In genomic region chr1:150262388-150263320, GRCh38 we compare ENCODE assay signal across 20 cellular contexts. TPM values are rescaled to one million over a fixed set of nuclear protein-coding genes. Genes with fewer than 3 reads are reported as not detected.
DNase-seq lines count a peak whose midpoint lies in the region; ATAC-seq, FAIRE-seq and TF ChIP-seq lines count a peak whose summit lies in the region.
"Had no signal": no experiment of that assay in that cellular context is flagged by ENCODE, and none has a peak within 500 bp of the region (broad histone marks: within the 10 kb centered on the region; RNA-seq: fewer than 3 reads in every experiment).

No MANE protein-coding gene starts in this region.

- TF ChIP-seq EP300 in GM12878 (IDR thresholded peaks at IDR 0.05; ENCODE audit: borderline replicate concordance in 1 of 2, control insufficient read depth in 1 of 2, low read depth in 2 of 2, low read length in 2 of 2), result no peak

- peaks cover 2 to 14% (median 7%) of the 10 kb centered on the region in 5 donors for H3K27me3 Mint-ChIP-seq in naive thymus-derived CD8-positive, alpha-beta T cell
- peaks cover 27% of the 10 kb centered on the region for H3K27me3 Mint-ChIP-seq in activated CD4-positive, alpha-beta T cell treated with anti-CD3 and anti-CD28 coated beads, Interleukin-2, amount 10 ng/mL, durations not matched to agents 7 days and 5 days

- TF ChIP-seq POLR2A in GM12891 (IDR thresholded peaks at IDR 0.05; ENCODE audit: low read depth, low read length), result no peak
- no peak for TF ChIP-seq POLR2A in GM12878 (IDR thresholded peaks at IDR 0.05; ENCODE audit: low read depth, low read length)

- no peaks in the 10 kb centered on the region; the same call in 1 of the 2 replicates for H3K4me1 ChIP-seq in GM12878 (ENCODE audit: control insufficient read depth, insufficient read depth, low read length)

- in situ Hi-C loops in GM12878 (cut with MboI), result no loop called here

- SMC1A ChIA-PET in GM12878 (lab: Charles Lee; ENCODE audit: uncharacterized antibody, unreplicated experiment), result interaction anchor here (0.7 to 1.5 kb wide), 3 partner anchors 10 to 16 kb away, joined by 3 to 6 read pairs (median 4); partner anchors contain the start of gene C1orf54

- peaks cover 5 to 18% (median 15%) of the 10 kb centered on the region in 4 donors for H3K4me1 Mint-ChIP-seq in naive thymus-derived CD8-positive, alpha-beta T cell
- peaks cover 20% of the 10 kb centered on the region for H3K4me1 Mint-ChIP-seq in activated CD4-positive, alpha-beta T cell treated with anti-CD3 and anti-CD28 coated beads, Interleukin-2, amount 10 ng/mL, durations not matched to agents 7 days and 5 days

- no peak overlapping the region for H3K4me3 Mint-ChIP-seq in naive thymus-derived CD8-positive, alpha-beta T cell
- no peak overlapping the region for H3K4me3 Mint-ChIP-seq in activated CD4-positive, alpha-beta T cell treated with anti-CD3 and anti-CD28 coated beads, Interleukin-2, amount 10 ng/mL, durations not matched to agents 7 days and 5 days
- H3K4me3 Mint-ChIP-seq: activated CD8-positive, alpha-beta memory T cell treated with anti-CD3 and anti-CD28 coated beads, Interleukin-2, amount 10 ng/mL, durations not matched to agents 7 days and 5 days; HFFc6 had no signal

- no peak for DNase-seq in GM12891 (ENCODE audit: insufficient read length, low spot score)
- peak; percentile 40 to 61 for DNase-seq in Kasumi-1 (lab: John Stamatoyannopoulos, UW)
- no peak for DNase-seq in GM12878 (ENCODE audit: low read depth, low spot score)
- no peak for DNase-seq in naive thymus-derived CD8-positive, alpha-beta T cell
- no peak for DNase-seq in superior temporal gyrus (ENCODE audit: extremely low spot score)
- no peak for DNase-seq in AG20443 (ENCODE audit: low spot score)
- no peak for DNase-seq in activated CD4-positive, alpha-beta T cell treated with anti-CD3 and anti-CD28 coated beads, Interleukin-2, amount 10 ng/mL, durations not matched to agents 7 days and 5 days
- DNase-seq: activated CD8-positive, alpha-beta memory T cell treated with anti-CD3 and anti-CD28 coated beads, Interleukin-2, amount 10 ng/mL, durations not matched to agents 7 days and 5 days; activated naive CD4-positive, alpha-beta T cell treated with anti-CD3 and anti-CD28 coated beads, Interleukin-2, amount 50 U/mL, for 16 hours; central memory CD4-positive, alpha-beta T cell; DMS79 treated with DMSO at 0.1 percent for 48 hours; glutamatergic neuron; HFFc6; midbrain; stimulated activated CD4-positive, alpha-beta T cell treated with anti-CD3 and anti-CD28 coated beads, Interleukin-15, amount 100 ng/mL, for 24 hours had no signal

- POLR2A ChIA-PET in GM12878 (lab: Charles Lee), result interaction anchor here (0.6 to 1.6 kb wide), 2 partner anchors 9 to 42 kb away, joined by 3 to 4 read pairs; no protein-coding TSS in a partner anchor
- POLR2A ChIA-PET in naive thymus-derived CD8-positive, alpha-beta T cell (lab: Charles Lee), result interaction anchor here (0.5 to 0.9 kb wide), 2 partner anchors 10 to 57 kb away, joined by 3 to 4 read pairs; partner anchors contain the start of gene C1orf54
- POLR2A ChIA-PET in activated CD4-positive, alpha-beta T cell treated with anti-CD3 and anti-CD28 coated beads, Interleukin-2, amount 10 ng/mL, durations not matched to agents 7 days and 5 days (lab: Charles Lee), result no interaction called here

- H3K36me3 Mint-ChIP-seq in naive thymus-derived CD8-positive, alpha-beta T cell, result peaks cover 0 to 32% (median 2%) of the 10 kb centered on the region in 3 donors
- H3K36me3 Mint-ChIP-seq in activated CD4-positive, alpha-beta T cell treated with anti-CD3 and anti-CD28 coated beads, Interleukin-2, amount 10 ng/mL, durations not matched to agents 7 days and 5 days (ENCODE audit: low read depth), result peaks cover 31% of the 10 kb centered on the region

- BruUV-seq in GM12878 (replicated peaks; lab: Mats Ljungman, UMichigan), result no TSS peak

- no peaks in the 10 kb centered on the region for H4K20me1 ChIP-seq in GM12878 (ENCODE audit: control insufficient read depth, insufficient read depth)

- WGBS in GM12878 (ENCODE audit: insufficient coverage, insufficient replicate concordance, low lambda C conversion rate, missing lambda C conversion rate), result 82% methylated on average over 6 of the region's 6 CpGs

- H3K27me3 ChIP-seq in GM12878 (replicated peaks in 1 of 2; ENCODE audit: control insufficient read depth in 2 of 2, insufficient read depth in 2 of 2, low read length in 1 of 2), result no peaks in the 10 kb centered on the region; a peak in 1 of 4 replicates

- no peaks in the 10 kb centered on the region for H3K9me3 ChIP-seq in GM12878 (replicated peaks; ENCODE audit: control insufficient read depth, insufficient read depth, low read length)
- H3K9me3 ChIP-seq: BLaER1 had no signal

- FAIRE-seq in GM12891 (lab: Jason Lieb, UNC) (no peak), GM12878 (lab: Jason Lieb, UNC) (no peak)
- FAIRE-seq: islet of Langerhans had no signal

- H2AFZ ChIP-seq in GM12878 (ENCODE audit: control insufficient read depth, low read depth, low read length), result no peak overlapping the region

- intact Hi-C loops in GM12878 (cut with micrococcal nuclease; ENCODE audit: unreplicated experiment), result no loop called here

- no peak for TF ChIP-seq CTCF in GM12878 (IDR thresholded peaks at IDR 0.05 in 2 of 3, conservative IDR thresholded peaks at IDR 0.05 in 1 of 3; ENCODE audit: control insufficient read depth in 2 of 3, extremely low read depth in 1 of 3, insufficient read depth in 1 of 3, low read depth in 3 of 3, low read length in 3 of 3)

- H3K9ac ChIP-seq in GM12878 (ENCODE audit: control insufficient read depth, insufficient read depth, low read length), result no peak overlapping the region
- H3K9ac ChIP-seq: BLaER1 had no signal

- no peak overlapping the region for H3K4me2 ChIP-seq in GM12878 (ENCODE audit: control insufficient read depth, insufficient read depth)
- H3K4me2 ChIP-seq: BLaER1 had no signal

- H3K27ac Mint-ChIP-seq in naive thymus-derived CD8-positive, alpha-beta T cell, result peak overlapping the region in 9 of 10 donors; percentile 26 to 84 (median 66)
- no peak overlapping the region for H3K27ac Mint-ChIP-seq in activated CD4-positive, alpha-beta T cell treated with anti-CD3 and anti-CD28 coated beads, Interleukin-2, amount 10 ng/mL, durations not matched to agents 7 days and 5 days
- H3K27ac Mint-ChIP-seq: activated CD8-positive, alpha-beta memory T cell treated with anti-CD3 and anti-CD28 coated beads, Interleukin-2, amount 10 ng/mL, durations not matched to agents 7 days and 5 days; HFFc6 had no signal

- ATAC-seq in GM12878 (peak; percentile 51), HG03460 (IDR thresholded peaks at IDR 0.05; ENCODE audit: unreplicated experiment) (no peak)
- ATAC-seq in naive thymus-derived CD8-positive, alpha-beta T cell, result peak in 1 of 2 donors; percentile 35
- ATAC-seq: activated CD8-positive, alpha-beta memory T cell treated with anti-CD3 and anti-CD28 coated beads, Interleukin-2, amount 10 ng/mL, durations not matched to agents 7 days and 5 days had no signal

- H3K36me3 ChIP-seq in GM12878 (ENCODE audit: control insufficient read depth in 2 of 2, insufficient read depth in 2 of 2, low read length in 1 of 2), result peaks cover 4 to 19% of the 10 kb centered on the region in 2 experiments

- CTCF ChIA-PET in GM12878 (lab: Yijun Ruan, JAX), result interaction anchor here (0.5 to 5.8 kb wide), 4 partner anchors 11 to 128 kb away, joined by 3 to 27 read pairs (median 4); partner anchors contain the start of gene CIART
- CTCF ChIA-PET in activated CD4-positive, alpha-beta T cell treated with anti-CD3 and anti-CD28 coated beads, Interleukin-2, amount 10 ng/mL, durations not matched to agents 7 days and 5 days (lab: Charles Lee), result interaction anchor here (0.9 to 1.6 kb wide), 2 partner anchors 10 to 17 kb away, joined by 3 to 8 read pairs; partner anchors contain the start of gene C1orf54

- RAD21 ChIA-PET in GM12878 (lab: Charles Lee; ENCODE audit: unreplicated experiment), result interaction anchor here (0.9 to 1.2 kb wide), 3 partner anchors 10 to 19 kb away, joined by 3 read pairs; partner anchors contain the start of gene C1orf54

- H3K79me2 ChIP-seq in GM12878 (ENCODE audit: control insufficient read depth, insufficient read depth, low read length), result peaks cover 13% of the 10 kb centered on the region

- H3K4me3 ChIP-seq in GM12878, result no peak overlapping the region
- H3K4me3 ChIP-seq: BLaER1 had no signal

- TF ChIP-seq RAD21 in GM12878 (IDR thresholded peaks at IDR 0.05; ENCODE audit: insufficient read depth, low read depth, low read length), result no peak

- H3K27ac ChIP-seq in GM12878 (ENCODE audit: control insufficient read depth, insufficient read depth), result no peak overlapping the region
- H3K27ac ChIP-seq: BLaER1 had no signal

- H3K9me3 Mint-ChIP-seq in naive thymus-derived CD8-positive, alpha-beta T cell, result no peaks in the 10 kb centered on the region
- H3K9me3 Mint-ChIP-seq in activated CD4-positive, alpha-beta T cell treated with anti-CD3 and anti-CD28 coated beads, Interleukin-2, amount 10 ng/mL, durations not matched to agents 7 days and 5 days, result no peaks in the 10 kb centered on the region
- H3K9me3 Mint-ChIP-seq: HFFc6 had no signal

RNA-seq across cellular contexts. Expression of gene CA14, which starts 5.1 kb away (rescaled TPM):
- 0.27 TPM for polyA plus RNA-seq in GM12891 (2012; ENCODE audit: low read depth, missing spikeins)
- not detected in 2 replicates for total RNA-seq in GM12878 (2013; cell fraction: nucleolus; rRNA removed)
- total RNA-seq in GM12878 (2014; rRNA removed) (not detected in 2 replicates), GM12878 (2014; rRNA removed; fragmentation: Illumina TruSeq; extraction: Trizol) (not detected in 2 replicates), GM12878 (2021) (not detected in 2 replicates)
- 0.28 TPM for polyA plus RNA-seq in GM12878 (2011; ENCODE audit: low read depth)
- polyA plus RNA-seq in GM12878 (2011; rRNA removed) (not detected in 2 replicates), GM12878 (2014; fragmentation: Illumina TruSeq; extraction: Trizol) (not detected in 2 replicates), GM12878 (2014; fragmentation: Nextera tagmentation; extraction: Ambion mirVana) (under 1 TPM; 0.11 to 0.26 TPM), GM12878 (2014; rRNA removed) (not detected in 2 replicates), GM12878 (2016; fragmentation: Nextera tagmentation; extraction: Ambion mirVana) (under 1 TPM; 0.32 to 0.35 TPM)
- not detected in 2 replicates for polyA plus RNA-seq in GM12878 (2011; cell fraction: cytosol; rRNA removed)
- polyA plus RNA-seq in GM12878 (2011; cell fraction: nucleus; rRNA removed), result not detected in 2 replicates
- polyA plus RNA-seq in GM12878 (2012), result 0.29 and 0.69 TPM in 2 replicates
- not detected in 2 replicates for polyA minus RNA-seq in GM12878 (2011; rRNA and poly(A)+ RNA removed)
- not detected in 2 replicates for polyA minus RNA-seq in GM12878 (2011; cell fraction: cytosol; rRNA and poly(A)+ RNA removed)
- not detected in 2 replicates for polyA minus RNA-seq in GM12878 (2011; cell fraction: nucleus; rRNA and poly(A)+ RNA removed)
- total RNA-seq in naive thymus-derived CD8-positive, alpha-beta T cell, result not detected
- polyA plus RNA-seq in naive thymus-derived CD8-positive, alpha-beta T cell, result 1 to 10 TPM in 1 of 3 donors, under 1 TPM in 2; 0.20 to 1.0 (median 0.37) TPM
- not detected for total RNA-seq in activated CD4-positive, alpha-beta T cell treated with anti-CD3 and anti-CD28 coated beads, Interleukin-2, amount 10 ng/mL, durations not matched to agents 7 days and 5 days
- total RNA-seq: activated CD8-positive, alpha-beta memory T cell treated with anti-CD3 and anti-CD28 coated beads, Interleukin-2, amount 10 ng/mL, durations not matched to agents 7 days and 5 days; epithelial cell of proximal tubule; HFFc6; HT1080 had no signal

RNA-seq across cellular contexts. Expression of gene APH1A, which starts 6.2 kb away (rescaled TPM):
- 71.9 TPM for polyA plus RNA-seq in GM12891 (2012; ENCODE audit: low read depth, missing spikeins)
- total RNA-seq in GM12878 (2013; cell fraction: nucleolus; rRNA removed), result 83.3 and 89.3 TPM in 2 replicates
- total RNA-seq in GM12878 (2014; rRNA removed) (93.7 and 95.7 TPM in 2 replicates), GM12878 (2014; rRNA removed; fragmentation: Illumina TruSeq; extraction: Trizol) (79.4 and 79.7 TPM in 2 replicates), GM12878 (2021) (130 TPM in 2 replicates)
- 60.5 TPM for polyA plus RNA-seq in GM12878 (2011; ENCODE audit: low read depth)
- polyA plus RNA-seq in GM12878 (2011; rRNA removed) (95.5 and 116 TPM in 2 replicates), GM12878 (2014; fragmentation: Illumina TruSeq; extraction: Trizol) (83.0 and 106 TPM in 2 replicates), GM12878 (2014; fragmentation: Nextera tagmentation; extraction: Ambion mirVana) (10 to 100 TPM in 1 of 2 experiments, 1 to 10 TPM in 1; 6.7 to 13.5 TPM), GM12878 (2014; rRNA removed) (123 and 124 TPM in 2 replicates), GM12878 (2016; fragmentation: Nextera tagmentation; extraction: Ambion mirVana) (10 to 100 TPM; 37.0 to 40.3 TPM)
- polyA plus RNA-seq in GM12878 (2011; cell fraction: cytosol; rRNA removed), result 135 and 141 TPM in 2 replicates
- polyA plus RNA-seq in GM12878 (2011; cell fraction: nucleus; rRNA removed), result 84.7 and 101 TPM in 2 replicates
- polyA plus RNA-seq in GM12878 (2012), result 92.8 and 97.7 TPM in 2 replicates
- 136 and 150 TPM in 2 replicates for polyA minus RNA-seq in GM12878 (2011; rRNA and poly(A)+ RNA removed)
- 34.7 and 35.0 TPM in 2 replicates for polyA minus RNA-seq in GM12878 (2011; cell fraction: cytosol; rRNA and poly(A)+ RNA removed)
- 72.4 and 90.9 TPM in 2 replicates for polyA minus RNA-seq in GM12878 (2011; cell fraction: nucleus; rRNA and poly(A)+ RNA removed)
- 100 to 1,000 TPM; 142 to 143 TPM for total RNA-seq in naive thymus-derived CD8-positive, alpha-beta T cell
- polyA plus RNA-seq in naive thymus-derived CD8-positive, alpha-beta T cell, result 10 to 100 TPM; 58.2 to 84.8 (median 67.1) TPM
- total RNA-seq in activated CD4-positive, alpha-beta T cell treated with anti-CD3 and anti-CD28 coated beads, Interleukin-2, amount 10 ng/mL, durations not matched to agents 7 days and 5 days, result 100 to 1,000 TPM; 130 to 137 TPM

RNA-seq across cellular contexts. Expression of gene C1orf54, which starts 9.9 kb away (rescaled TPM):
- polyA plus RNA-seq in GM12891 (2012; ENCODE audit: low read depth, missing spikeins), result 16.9 TPM
- total RNA-seq in GM12878 (2013; cell fraction: nucleolus; rRNA removed), result 1.5 and 2.6 TPM in 2 replicates
- 19.8 and 24.6 TPM in 2 replicates for total RNA-seq in GM12878 (2014; rRNA removed)
- total RNA-seq in GM12878 (2014; rRNA removed; fragmentation: Illumina TruSeq; extraction: Trizol), result 24.0 and 24.6 TPM in 2 replicates
- total RNA-seq in GM12878 (2021), result 13.5 and 16.7 TPM in 2 replicates
- 58.2 TPM for polyA plus RNA-seq in GM12878 (2011; ENCODE audit: low read depth)
- polyA plus RNA-seq in GM12878 (2011; rRNA removed), result 3.0 and 3.1 TPM in 2 replicates
- 1.8 and 2.5 TPM in 2 replicates for polyA plus RNA-seq in GM12878 (2011; cell fraction: cytosol; rRNA removed)
- polyA plus RNA-seq in GM12878 (2011; cell fraction: nucleus; rRNA removed), result 2.3 and 2.5 TPM in 2 replicates
- polyA plus RNA-seq in GM12878 (2012), result 16.8 and 23.1 TPM in 2 replicates
- polyA plus RNA-seq in GM12878 (2014; fragmentation: Illumina TruSeq; extraction: Trizol), result 22.8 and 31.8 TPM in 2 replicates
- polyA plus RNA-seq in GM12878 (2014; fragmentation: Nextera tagmentation; extraction: Ambion mirVana), result 10 to 100 TPM; 80.3 to 87.7 TPM
- 21.4 and 28.4 TPM in 2 replicates for polyA plus RNA-seq in GM12878 (2014; rRNA removed)
- polyA plus RNA-seq in GM12878 (2016; fragmentation: Nextera tagmentation; extraction: Ambion mirVana), result 10 to 100 TPM; 32.7 to 33.0 TPM
- polyA minus RNA-seq in GM12878 (2011; rRNA and poly(A)+ RNA removed), result 0.82 TPM in 1 of 2 replicates, not detected in the other
- polyA minus RNA-seq in GM12878 (2011; cell fraction: cytosol; rRNA and poly(A)+ RNA removed), result not detected in 2 replicates
- 0.36 and 1.1 TPM in 2 replicates for polyA minus RNA-seq in GM12878 (2011; cell fraction: nucleus; rRNA and poly(A)+ RNA removed)
- total RNA-seq in naive thymus-derived CD8-positive, alpha-beta T cell, result 1 to 10 TPM; 4.8 to 5.0 TPM
- 1 to 10 TPM; 1.8 to 4.7 (median 3.9) TPM for polyA plus RNA-seq in naive thymus-derived CD8-positive, alpha-beta T cell
- 1 to 10 TPM; 2.4 to 3.5 TPM for total RNA-seq in activated CD4-positive, alpha-beta T cell treated with anti-CD3 and anti-CD28 coated beads, Interleukin-2, amount 10 ng/mL, durations not matched to agents 7 days and 5 days

RNA-seq across cellular contexts. Expression of gene CIART, which starts 19.7 kb away (rescaled TPM):
- polyA plus RNA-seq in GM12891 (2012; ENCODE audit: low read depth, missing spikeins), result 2.0 TPM
- 0.88 and 2.2 TPM in 2 replicates for total RNA-seq in GM12878 (2013; cell fraction: nucleolus; rRNA removed)
- total RNA-seq in GM12878 (2014; rRNA removed) (0.68 and 0.76 TPM in 2 replicates), GM12878 (2014; rRNA removed; fragmentation: Illumina TruSeq; extraction: Trizol) (0.60 and 0.76 TPM in 2 replicates), GM12878 (2021) (0.54 and 1.4 TPM in 2 replicates)
- 1.6 TPM for polyA plus RNA-seq in GM12878 (2011; ENCODE audit: low read depth)
- polyA plus RNA-seq in GM12878 (2011; rRNA removed) (0.61 and 1.4 TPM in 2 replicates), GM12878 (2014; fragmentation: Illumina TruSeq; extraction: Trizol) (1.0 and 2.0 TPM in 2 replicates), GM12878 (2014; fragmentation: Nextera tagmentation; extraction: Ambion mirVana) (under 1 TPM; 0.61 to 0.62 TPM), GM12878 (2014; rRNA removed) (1.2 and 1.3 TPM in 2 replicates), GM12878 (2016; fragmentation: Nextera tagmentation; extraction: Ambion mirVana) (under 1 TPM; 0.44 to 0.66 TPM)
- polyA plus RNA-seq in GM12878 (2011; cell fraction: cytosol; rRNA removed), result 0.96 and 1.1 TPM in 2 replicates
- polyA plus RNA-seq in GM12878 (2011; cell fraction: nucleus; rRNA removed), result 2.1 and 4.0 TPM in 2 replicates
- 1.5 and 2.5 TPM in 2 replicates for polyA plus RNA-seq in GM12878 (2012)
- polyA minus RNA-seq in GM12878 (2011; rRNA and poly(A)+ RNA removed), result 0.93 and 1.1 TPM in 2 replicates
- polyA minus RNA-seq in GM12878 (2011; cell fraction: cytosol; rRNA and poly(A)+ RNA removed), result not detected in 2 replicates
- 0.60 TPM in 1 of 2 replicates, not detected in the other for polyA minus RNA-seq in GM12878 (2011; cell fraction: nucleus; rRNA and poly(A)+ RNA removed)
- total RNA-seq in naive thymus-derived CD8-positive, alpha-beta T cell, result 1 to 10 TPM; 1.0 to 1.6 TPM
- polyA plus RNA-seq in naive thymus-derived CD8-positive, alpha-beta T cell, result 1 to 10 TPM in 1 of 3 donors, under 1 TPM in 2; 0.74 to 1.8 (median 0.74) TPM
- total RNA-seq in activated CD4-positive, alpha-beta T cell treated with anti-CD3 and anti-CD28 coated beads, Interleukin-2, amount 10 ng/mL, durations not matched to agents 7 days and 5 days, result 1 to 10 TPM; 1.7 to 2.1 TPM

RNA-seq across cellular contexts. Expression of gene ANP32E, which starts 26.7 kb away (rescaled TPM):
- polyA plus RNA-seq in GM12891 (2012; ENCODE audit: low read depth, missing spikeins), result 65.6 TPM
- total RNA-seq in GM12878 (2013; cell fraction: nucleolus; rRNA removed), result 14.2 and 14.8 TPM in 2 replicates
- total RNA-seq in GM12878 (2014; rRNA removed), result 59.2 and 73.2 TPM in 2 replicates
- total RNA-seq in GM12878 (2014; rRNA removed; fragmentation: Illumina TruSeq; extraction: Trizol), result 106 and 111 TPM in 2 replicates
- 92.8 and 98.6 TPM in 2 replicates for total RNA-seq in GM12878 (2021)
- polyA plus RNA-seq in GM12878 (2011; ENCODE audit: low read depth), result 36.7 TPM
- polyA plus RNA-seq in GM12878 (2011; rRNA removed), result 67.6 and 129 TPM in 2 replicates
- 13.3 and 15.5 TPM in 2 replicates for polyA plus RNA-seq in GM12878 (2011; cell fraction: cytosol; rRNA removed)
- 7.3 and 13.6 TPM in 2 replicates for polyA plus RNA-seq in GM12878 (2011; cell fraction: nucleus; rRNA removed)
- 74.4 and 94.2 TPM in 2 replicates for polyA plus RNA-seq in GM12878 (2012)
- 137 and 179 TPM in 2 replicates for polyA plus RNA-seq in GM12878 (2014; fragmentation: Illumina TruSeq; extraction: Trizol)
- polyA plus RNA-seq in GM12878 (2014; fragmentation: Nextera tagmentation; extraction: Ambion mirVana), result 100 to 1,000 TPM; 142 to 250 TPM
- polyA plus RNA-seq in GM12878 (2014; rRNA removed), result 66.3 and 73.2 TPM in 2 replicates
- 100 to 1,000 TPM; 240 to 243 TPM for polyA plus RNA-seq in GM12878 (2016; fragmentation: Nextera tagmentation; extraction: Ambion mirVana)
- polyA minus RNA-seq in GM12878 (2011; rRNA and poly(A)+ RNA removed), result 26.5 and 33.6 TPM in 2 replicates
- 25.5 and 28.5 TPM in 2 replicates for polyA minus RNA-seq in GM12878 (2011; cell fraction: cytosol; rRNA and poly(A)+ RNA removed)
- 7.5 and 14.4 TPM in 2 replicates for polyA minus RNA-seq in GM12878 (2011; cell fraction: nucleus; rRNA and poly(A)+ RNA removed)
- 10 to 100 TPM; 44.8 to 51.3 TPM for total RNA-seq in naive thymus-derived CD8-positive, alpha-beta T cell
- polyA plus RNA-seq in naive thymus-derived CD8-positive, alpha-beta T cell, result 10 to 100 TPM; 47.5 to 51.0 (median 50.3) TPM
- total RNA-seq in activated CD4-positive, alpha-beta T cell treated with anti-CD3 and anti-CD28 coated beads, Interleukin-2, amount 10 ng/mL, durations not matched to agents 7 days and 5 days, result 100 to 1,000 TPM; 164 to 173 TPM

Comparison
In these comparisons a context has a peak if more than half of its experiments do, and no peak if none do; other contexts are left out.
1. DNase-seq: peak in Kasumi-1 (2 of 2); none in GM12891 (single experiment), GM12878 (single experiment), naive thymus-derived CD8-positive, alpha-beta T cell (0 of 10), superior temporal gyrus (single experiment), AG20443 (single experiment) and activated CD4-positive, alpha-beta T cell treated with anti-CD3 and anti-CD28 coated beads, Interleukin-2, amount 10 ng/mL, durations not matched to agents 7 days and 5 days (single experiment).